ENCODE assay signal across 15 cellular contexts in the genomic region with DNA sequence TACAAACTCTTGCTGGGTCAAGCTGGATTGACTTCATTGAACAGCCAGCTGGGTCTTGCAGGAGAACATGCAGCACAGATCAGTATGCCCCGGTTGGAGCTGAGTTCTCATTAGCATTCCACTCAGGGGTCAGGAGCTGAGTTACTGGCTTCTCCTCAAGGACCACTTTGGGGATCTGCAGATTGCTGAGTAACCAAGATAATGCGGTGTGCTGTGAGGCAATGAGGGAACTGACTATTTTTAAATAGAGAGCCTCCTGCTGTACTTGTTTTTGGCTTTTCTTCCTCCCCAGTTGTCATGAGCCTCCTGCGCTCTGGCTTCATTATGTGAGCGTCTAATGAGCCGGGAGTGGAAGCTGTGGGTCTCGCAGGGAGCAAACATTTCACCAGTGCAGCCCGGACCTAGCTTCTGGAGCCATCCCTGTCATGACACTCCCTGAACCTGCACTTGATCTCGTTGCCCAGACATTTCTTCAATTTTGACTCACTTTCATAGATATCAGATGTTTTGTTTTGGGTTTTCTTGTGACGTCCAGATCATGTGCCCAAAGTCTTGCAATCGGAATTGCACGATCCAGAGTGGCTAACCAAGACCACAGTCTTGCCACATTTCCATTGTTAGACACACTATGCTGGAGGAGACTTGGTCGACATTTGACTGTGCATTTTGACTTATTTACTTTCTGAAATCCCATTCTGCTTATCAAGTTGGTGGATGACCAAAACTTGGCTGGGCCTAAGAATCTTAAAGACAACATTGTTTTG.
DNase-seq lines count a peak whose midpoint lies in the region; ATAC-seq and TF ChIP-seq lines count a peak whose summit lies in the region.
"Had no signal": no experiment of that assay in that cellular context is flagged by ENCODE, and none has a peak within 500 bp of the region (broad histone marks: within the 10 kb centered on the region; RNA-seq: fewer than 3 reads in every experiment).

No MANE protein-coding gene starts in this region.

- H3K27me3 ChIP-seq in right atrium auricular region (no peaks in the 10 kb centered on the region), gastroesophageal sphincter (no peaks in the 10 kb centered on the region)
- H3K27me3 ChIP-seq: ascending aorta had no signal

- no peaks in the 10 kb centered on the region for H3K4me1 Mint-ChIP-seq in HFFc6 (ENCODE audit: low read depth)
- H3K4me1 Mint-ChIP-seq: CD8-positive, alpha-beta memory T cell had no signal

- peaks cover 6% of the 10 kb centered on the region; the same call in 1 of the 2 replicates for H3K36me3 Mint-ChIP-seq in HFFc6 (ENCODE audit: low read depth)
- H3K36me3 Mint-ChIP-seq: CD8-positive, alpha-beta memory T cell had no signal

- H3K27ac ChIP-seq in right atrium auricular region (peak overlapping the region in 1 of 2 donors; percentile 23), gastroesophageal sphincter (no peak overlapping the region)
- H3K27ac ChIP-seq: ascending aorta, PC-9 had no signal

- TF ChIP-seq CTCF in right atrium auricular region (IDR thresholded peaks at IDR 0.05) (no peak), gastroesophageal sphincter (IDR thresholded peaks at IDR 0.05) (no peak), HFFc6 (IDR thresholded peaks at IDR 0.05) (no peak)

- H3K36me3 ChIP-seq in right atrium auricular region (no peaks in the 10 kb centered on the region), gastroesophageal sphincter (no peaks in the 10 kb centered on the region)
- H3K36me3 ChIP-seq: ascending aorta had no signal

- DNase-seq in Right ventricle myocardium superior, result no peak
- no peak for DNase-seq in right atrium auricular region (ENCODE audit: low spot score)
- DNase-seq in nucleus accumbens (lab: John Stamatoyannopoulos, UW), result peak in 37 of 56 donors; percentile 4 to 68 (median 31)
- DNase-seq in activated naive CD4-positive, alpha-beta T cell treated with anti-CD3 and anti-CD28 coated beads, Interleukin-2, amount 50 U/mL, for 16 hours, result no peak
- DNase-seq in HFFc6, result no peak
- no peak for DNase-seq in DMS153 (lab: John Stamatoyannopoulos, UW)
- DNase-seq: activated CD8-positive, alpha-beta memory T cell treated with anti-CD3 and anti-CD28 coated beads for 24 hours; CD8-positive, alpha-beta memory T cell; KBM-7; NCI-H1417 treated with DMSO at 0.1 percent for 48 hours; PC-9 had no signal

- H3K4me3 ChIP-seq in right atrium auricular region (no peak overlapping the region), gastroesophageal sphincter (no peak overlapping the region)
- H3K4me3 ChIP-seq: PC-9 had no signal

- H3K9me3 ChIP-seq in right atrium auricular region (no peaks in the 10 kb centered on the region), gastroesophageal sphincter (no peaks in the 10 kb centered on the region)
- H3K9me3 ChIP-seq: ascending aorta had no signal

- H3K9me3 Mint-ChIP-seq in HFFc6, result peaks cover 35% of the 10 kb centered on the region
- H3K9me3 Mint-ChIP-seq: activated T-helper 2 cell treated with anti-CD3 and anti-CD28 coated beads, Interferon-gamma antibody, Interleukin-2, Interleukin-4, amounts not matched to agents 10 μg/mL and 5 μg/mL and 100 μg/mL, durations not matched to agents 14 hours and 24 hours and 36 hours had no signal

- H3K4me3 Mint-ChIP-seq in HFFc6, result no peak overlapping the region
- H3K4me3 Mint-ChIP-seq: CD8-positive, alpha-beta memory T cell had no signal

- intact Hi-C loops in Right ventricle myocardium superior (cut with DNase I), result no loop called here

- peaks cover 0 to 14% of the 10 kb centered on the region in 2 donors for H3K4me1 ChIP-seq in right atrium auricular region
- peaks cover 0 to 4% (median 0%) of the 10 kb centered on the region in 3 donors for H3K4me1 ChIP-seq in gastroesophageal sphincter
- H3K4me1 ChIP-seq: ascending aorta had no signal

- no peak overlapping the region for H3K27ac Mint-ChIP-seq in HFFc6
- H3K27ac Mint-ChIP-seq: activated T-helper 2 cell treated with anti-CD3 and anti-CD28 coated beads, Interferon-gamma antibody, Interleukin-2, Interleukin-4, amounts not matched to agents 10 μg/mL and 5 μg/mL and 100 μg/mL, durations not matched to agents 14 hours and 24 hours and 36 hours; CD8-positive, alpha-beta memory T cell had no signal

- H3K27me3 Mint-ChIP-seq in HFFc6 (ENCODE audit: insufficient read depth), result no peaks in the 10 kb centered on the region; the same call in 1 of the 2 replicates
- H3K27me3 Mint-ChIP-seq: CD8-positive, alpha-beta memory T cell had no signal

- no peak for TF ChIP-seq POLR2A in gastroesophageal sphincter (IDR thresholded peaks at IDR 0.05)

- ATAC-seq in Right ventricle myocardium superior (ENCODE audit: poor library complexity), result peak; percentile 89
- peak; percentile 32 for ATAC-seq in gastroesophageal sphincter
- no peak for ATAC-seq in HG02610 (IDR thresholded peaks at IDR 0.05; ENCODE audit: unreplicated experiment)

- 48 to 75% methylated on average over 10 to 11 of the region's 12 CpGs for WGBS in gastroesophageal sphincter (ENCODE audit: low coverage in 1 of 2), 2 donors

- no peak for TF ChIP-seq EP300 in gastroesophageal sphincter (IDR thresholded peaks at IDR 0.05)

Comparison
In these comparisons a context has a peak if more than half of its experiments do, and no peak if none do; other contexts are left out.
1. DNase-seq: peak in nucleus accumbens (37 of 56); none in Right ventricle myocardium superior (single experiment), right atrium auricular region (single experiment), activated naive CD4-positive, alpha-beta T cell treated with anti-CD3 and anti-CD28 coated beads, Interleukin-2, amount 50 U/mL, for 16 hours (single experiment), HFFc6 (single experiment) and DMS153 (single experiment).